Comparison of ENCODE assay signal across 8 cellular contexts in the genomic region with DNA sequence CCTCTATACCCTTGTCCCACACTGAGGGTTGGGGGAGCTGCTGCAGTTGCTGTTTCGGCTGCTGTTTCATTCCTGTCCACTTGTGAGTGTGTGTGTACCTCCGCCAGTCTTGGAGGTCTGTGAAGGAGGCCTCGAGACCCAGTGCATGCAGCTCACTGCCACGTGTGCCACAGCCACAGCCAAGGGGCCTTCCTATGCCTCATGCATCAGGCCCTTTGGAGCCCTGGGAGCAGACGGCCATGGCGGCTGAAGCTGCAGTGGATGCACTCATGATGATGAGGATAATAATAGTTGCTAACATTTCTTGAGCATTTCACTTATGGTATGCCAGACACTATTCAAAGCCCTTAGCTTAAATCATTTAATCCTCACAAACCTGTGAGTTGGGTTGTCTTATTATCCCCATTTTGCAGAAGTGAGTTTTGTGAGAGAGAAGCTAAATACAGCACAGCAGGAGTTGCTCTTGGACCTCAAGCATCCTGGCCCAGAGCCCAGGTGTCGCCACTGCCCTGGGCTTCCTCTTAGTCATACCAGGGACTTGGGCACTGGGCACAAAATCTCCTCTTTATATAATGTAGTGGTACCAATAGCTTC.
DNase-seq lines count a peak whose midpoint lies in the region; ATAC-seq, FAIRE-seq and TF ChIP-seq lines count a peak whose summit lies in the region.

No MANE protein-coding gene starts in this region.

- no peaks in the 10 kb centered on the region for H3K27me3 ChIP-seq in psoas muscle (ENCODE audit: insufficient read depth in 3 of 3, low read length in 2 of 3)

- H3K27me3 Mint-ChIP-seq in activated CD4-positive, alpha-beta T cell treated with anti-CD3 and anti-CD28 coated beads for 36 hours: no peaks in the 10 kb centered on the region
- no peaks in the 10 kb centered on the region for H3K27me3 Mint-ChIP-seq in T-helper 1 cell treated with Interleukin-12 subunit alpha and Interleukin-12 subunit beta and Interleukin-4 antibody, amounts not matched to agents 30 μg/mL and 1 μg/mL, for 36 hours (ENCODE audit: low read depth)

- H3K4me3 Mint-ChIP-seq in activated CD4-positive, alpha-beta T cell treated with anti-CD3 and anti-CD28 coated beads for 36 hours: peak overlapping the region; percentile 75
- peak overlapping the region; percentile 65 for H3K4me3 Mint-ChIP-seq in T-helper 1 cell treated with Interleukin-12 subunit alpha and Interleukin-12 subunit beta and Interleukin-4 antibody, amounts not matched to agents 30 μg/mL and 1 μg/mL, for 36 hours

- H3K9me3 Mint-ChIP-seq in activated CD4-positive, alpha-beta T cell treated with anti-CD3 and anti-CD28 coated beads for 36 hours (ENCODE audit: low read depth): no peaks in the 10 kb centered on the region
- no peaks in the 10 kb centered on the region for H3K9me3 Mint-ChIP-seq in T-helper 1 cell treated with Interleukin-12 subunit alpha and Interleukin-12 subunit beta and Interleukin-4 antibody, amounts not matched to agents 30 μg/mL and 1 μg/mL, for 36 hours

- intact Hi-C loops in activated CD4-positive, alpha-beta T cell treated with anti-CD3 and anti-CD28 coated beads for 36 hours (cut with DNase I, micrococcal nuclease): loop anchor here (1.0 to 5.0 kb wide), 9 partner anchors 17 to 274 kb away; a partner anchor contains a TSS
- intact Hi-C loops in psoas muscle (cut with DNase I): loop anchor here in 1 of 2 donors (5.0 kb wide), 2 partner anchors 84 to 284 kb away; a partner anchor contains a TSS

- peaks cover 91% of the 10 kb centered on the region for H3K4me1 Mint-ChIP-seq in activated CD4-positive, alpha-beta T cell treated with anti-CD3 and anti-CD28 coated beads for 36 hours
- H3K4me1 Mint-ChIP-seq in T-helper 1 cell treated with Interleukin-12 subunit alpha and Interleukin-12 subunit beta and Interleukin-4 antibody, amounts not matched to agents 30 μg/mL and 1 μg/mL, for 36 hours (ENCODE audit: low read depth): peaks cover 85% of the 10 kb centered on the region

- peaks cover 47% of the 10 kb centered on the region for H3K36me3 Mint-ChIP-seq in activated CD4-positive, alpha-beta T cell treated with anti-CD3 and anti-CD28 coated beads for 36 hours (ENCODE audit: low read depth)
- H3K36me3 Mint-ChIP-seq in T-helper 1 cell treated with Interleukin-12 subunit alpha and Interleukin-12 subunit beta and Interleukin-4 antibody, amounts not matched to agents 30 μg/mL and 1 μg/mL, for 36 hours (ENCODE audit: low read depth): peaks cover 39% of the 10 kb centered on the region

- peak; percentile 70 for DNase-seq in activated CD4-positive, alpha-beta T cell treated with anti-CD3 and anti-CD28 coated beads for 36 hours
- DNase-seq in activated CD4-positive, alpha-beta T cell treated with anti-CD3 and anti-CD28 coated beads, Interleukin-2, amount 50 U/mL, for 1 hour: no peak
- peak; percentile 74 for DNase-seq in fibroblast of gingiva (ENCODE audit: low read depth)
- peak; percentile 72 to 74 for DNase-seq in psoas muscle
- DNase-seq in GM12891 (ENCODE audit: insufficient read length, low spot score): no peak

- H3K27ac ChIP-seq in psoas muscle: peak overlapping the region; percentile 81

- CTCF ChIA-PET in activated CD4-positive, alpha-beta T cell treated with anti-CD3 and anti-CD28 coated beads for 36 hours (lab: Charles Lee): interaction anchor here (0.5 to 7.5 kb wide), 14 partner anchors 13 to 360 kb away, joined by 3 to 62 read pairs (median 4); no protein-coding TSS in a partner anchor

- POLR2A ChIA-PET in activated CD4-positive, alpha-beta T cell treated with anti-CD3 and anti-CD28 coated beads for 36 hours (lab: Charles Lee): interaction anchor here (0.6 to 2.8 kb wide), 15 partner anchors 10 to 284 kb away, joined by 3 to 23 read pairs (median 3); a partner anchor contains a TSS

- H3K4me1 ChIP-seq in psoas muscle: peaks cover 26% of the 10 kb centered on the region

- TF ChIP-seq POLR2A in GM12891 (IDR thresholded peaks at IDR 0.05; ENCODE audit: low read depth, low read length): no peak

- H3K4me3 ChIP-seq in psoas muscle: no peak overlapping the region

- 78 to 80% (median 79%) methylated on average over 7 of the region's 7 CpGs for WGBS in psoas muscle, 3 donors

- ATAC-seq in activated CD4-positive, alpha-beta T cell treated with anti-CD3 and anti-CD28 coated beads for 36 hours: peak; percentile 11
- peak; percentile 58 to 71 (median 64) for ATAC-seq in psoas muscle
- no peak for ATAC-seq in GM21423 (IDR thresholded peaks at IDR 0.05; ENCODE audit: unreplicated experiment)
- ATAC-seq in HG03565 (IDR thresholded peaks at IDR 0.05; ENCODE audit: unreplicated experiment): no peak

- peak overlapping the region; percentile 99 for H3K27ac Mint-ChIP-seq in activated CD4-positive, alpha-beta T cell treated with anti-CD3 and anti-CD28 coated beads for 36 hours
- peak overlapping the region; percentile 92 for H3K27ac Mint-ChIP-seq in T-helper 1 cell treated with Interleukin-12 subunit alpha and Interleukin-12 subunit beta and Interleukin-4 antibody, amounts not matched to agents 30 μg/mL and 1 μg/mL, for 36 hours

- TF ChIP-seq CTCF in psoas muscle (IDR thresholded peaks at IDR 0.05): no peak

- H3K9me3 ChIP-seq in psoas muscle: no peaks in the 10 kb centered on the region

- H3K36me3 ChIP-seq in psoas muscle (ENCODE audit: insufficient read depth in 1 of 2, low read depth in 1 of 2): no peaks in the 10 kb centered on the region

- no peak for FAIRE-seq in GM12891 (lab: Jason Lieb, UNC)

TF ChIP-seq in GM12891, 5 proteins besides CTCF, POLR2A, EP300 and RAD21:
- TF ChIP-seq TAF1 (IDR thresholded peaks at IDR 0.05; ENCODE audit: low read depth, low read length) (no peak), SPI1 (IDR thresholded peaks at IDR 0.05; ENCODE audit: low read depth, low read length) (no peak), POU2F2 (IDR thresholded peaks at IDR 0.05; ENCODE audit: low read depth, low read length) (no peak), PAX5 (IDR thresholded peaks at IDR 0.05; ENCODE audit: insufficient read depth, low read length, severe bottlenecking) (no peak), POLR2AphosphoS5 (IDR thresholded peaks at IDR 0.05; ENCODE audit: low read depth, low read length) (no peak)

Comparison
In these comparisons a context has a peak if more than half of its experiments do, and no peak if none do; other contexts are left out.
1. DNase-seq: peak in activated CD4-positive, alpha-beta T cell treated with anti-CD3 and anti-CD28 coated beads for 36 hours (single experiment), fibroblast of gingiva (single experiment) and psoas muscle (2 of 2); none in activated CD4-positive, alpha-beta T cell treated with anti-CD3 and anti-CD28 coated beads, Interleukin-2, amount 50 U/mL, for 1 hour (single experiment) and GM12891 (single experiment).
2. ATAC-seq: peak in activated CD4-positive, alpha-beta T cell treated with anti-CD3 and anti-CD28 coated beads for 36 hours (single experiment) and psoas muscle (4 of 4); none in GM21423 (single experiment) and HG03565 (single experiment).